ENCODE assay signal across 22 cellular contexts in genomic region chr2:151230627-151231026, GRCh38.
"Had no signal": no experiment of that assay in that cellular context is flagged by ENCODE, and none has a peak within 500 bp of the region (broad histone marks: within the 10 kb centered on the region; RNA-seq: fewer than 3 reads in every experiment).

No MANE protein-coding gene starts in this region.

- DNase-seq: activated CD4-positive, alpha-beta T cell treated with anti-CD3 and anti-CD28 coated beads, Interleukin-2, amount 10 ng/mL, durations not matched to agents 7 days and 5 days; activated CD4-positive, CD25-positive, alpha-beta regulatory T cell treated with anti-CD3 and anti-CD28 coated beads, Interleukin-2, amount 50 U/mL, for 72 hours; activated naive CD8-positive, alpha-beta T cell treated with anti-CD3 and anti-CD28 coated beads for 36 hours; activated T-cell treated with anti-CD3 and anti-CD28 coated beads, Interleukin-2, amount 50 U/mL, for 1 hour; cortex of kidney; effector CD4-positive, alpha-beta T cell; foreskin keratinocyte; hippocampal formation; kidney glomerular epithelial cell; left lung; naive thymus-derived CD4-positive, alpha-beta T cell; posterior cingulate gyrus; small intestine; stimulated activated CD4-positive, alpha-beta T cell treated with anti-CD3 and anti-CD28 coated beads, Interleukin-2, amount 100 ng/mL, for 24 hours; stimulated activated naive CD8-positive, alpha-beta T cell treated with anti-CD3 and anti-CD28 coated beads, Interleukin-15, amount 100 ng/mL, for 72 hours; tibial artery; WERI-Rb-1 had no signal

- ATAC-seq: foreskin keratinocyte; left lung; naive thymus-derived CD4-positive, alpha-beta T cell; sciatic nerve; stimulated activated effector memory CD8-positive, alpha-beta T cell treated with anti-CD3 and anti-CD28 coated beads, Interleukin-12 subunit alpha, Interleukin-12 subunit beta, amount 100 ng/mL, for 72 hours; stimulated activated naive CD8-positive, alpha-beta T cell treated with anti-CD3 and anti-CD28 coated beads, Interleukin-15, amount 100 ng/mL, for 72 hours had no signal

- FAIRE-seq: astrocyte, endometrium, small intestine had no signal

- H3K4me3 ChIP-seq: left lung, lung, tibial artery had no signal

- H3K27ac ChIP-seq: foreskin keratinocyte, left lung, tibial artery, WERI-Rb-1 had no signal

- H3K4me1 ChIP-seq: foreskin keratinocyte, left lung had no signal

- H3K36me3 ChIP-seq: left lung, tibial artery, WERI-Rb-1 had no signal

- H3K27me3 ChIP-seq: foreskin keratinocyte, left lung, tibial artery had no signal

- H3K9me3 ChIP-seq: left lung, tibial artery had no signal
